In the genomic region with DNA sequence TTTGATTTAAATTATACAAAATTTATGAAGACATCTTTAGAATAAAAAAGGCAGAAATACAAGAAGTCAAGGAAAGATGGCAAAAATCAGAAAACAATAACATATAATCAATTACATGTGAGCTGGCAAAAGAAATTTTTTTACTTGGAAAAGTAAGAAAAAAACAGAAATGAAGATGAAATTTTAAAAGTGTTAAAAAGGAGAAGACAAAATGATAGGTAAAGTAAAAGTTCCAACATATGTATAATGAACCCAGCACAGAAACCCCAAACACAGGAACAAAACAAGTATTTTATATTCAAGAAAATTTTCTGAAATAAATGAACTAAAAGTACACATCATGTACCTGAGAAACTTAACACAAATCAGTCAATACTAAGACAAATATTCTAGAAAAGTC, we compare ENCODE assay signal across 8 cellular contexts.
"Had no signal": no experiment of that assay in that cellular context is flagged by ENCODE, and none has a peak within 500 bp of the region (broad histone marks: within the 10 kb centered on the region; RNA-seq: fewer than 3 reads in every experiment).

No MANE protein-coding gene starts in this region.

- H3K9me3 ChIP-seq: HAP-1 had no signal

- FAIRE-seq: HepG2 had no signal

- H3K4me1 ChIP-seq: HAP-1 had no signal

- H2AFZ ChIP-seq: GM23248 had no signal

- DNase-seq: GM23248, GOT3, H7, KBM-7 had no signal

- H3K4me3 ChIP-seq: GM23248, HAP-1 had no signal

- H3K27ac ChIP-seq: GM23248, HL-60 had no signal

- ATAC-seq: HCT116, HepG2 had no signal
